Comparison of ENCODE assay signal across 9 cellular contexts in genomic region chr9:114364123-114364522, GRCh38. TPM values are rescaled to one million over a fixed set of nuclear protein-coding genes. Genes with fewer than 3 reads are reported as not detected.
DNase-seq lines count a peak whose midpoint lies in the region; ATAC-seq, FAIRE-seq and TF ChIP-seq lines count a peak whose summit lies in the region.
"Had no signal": no experiment of that assay in that cellular context is flagged by ENCODE, and none has a peak within 500 bp of the region (broad histone marks: within the 10 kb centered on the region; RNA-seq: fewer than 3 reads in every experiment).

No MANE protein-coding gene starts in this region.

- H3K4me3 Mint-ChIP-seq in endothelial cell (ENCODE audit: unreplicated experiment): no peak overlapping the region

- H3K9me3 ChIP-seq in HepG2 (ENCODE audit: low read length): no peaks in the 10 kb centered on the region

- intact Hi-C loops in HepG2 (cut with micrococcal nuclease; ENCODE audit: unreplicated experiment): no loop called here

- H3K4me2 ChIP-seq in KMS-11 (peak overlapping the region; percentile 36; the same call in 1 of the 2 replicates), HepG2 (ENCODE audit: low read depth, low read length) (no peak overlapping the region)

- 14% methylated on average over 1 of the region's 1 CpG for whole genome bisulfite sequencing in HepG2 (ENCODE audit: low lambda C conversion rate)

- H3K4me1 Mint-ChIP-seq in endothelial cell (ENCODE audit: unreplicated experiment): peaks cover 9% of the 10 kb centered on the region

- TF ChIP-seq POLR2A in HepG2 (IDR thresholded peaks at IDR 0.05; ENCODE audit: insufficient read depth in 1 of 2, low read depth in 2 of 2, low read length in 2 of 2): no peak

- H3K9ac ChIP-seq in KMS-11 (no peak overlapping the region), HepG2 (ENCODE audit: insufficient read depth, low read depth, low read length) (no peak overlapping the region)

- no peak for TF ChIP-seq RAD21 in HepG2 (CRISPR knock-in tag; IDR thresholded peaks at IDR 0.05)

- POLR2A ChIA-PET in HepG2 (lab: Yijun Ruan, JAX): no interaction called here

- no peak overlapping the region for H3K4me3 ChIP-seq in AG10803 (ENCODE audit: low read length)
- no peak overlapping the region for H3K4me3 ChIP-seq in KMS-11 (IDR thresholded peaks at IDR 0.05; ENCODE audit: insufficient read depth, low read depth, low read length)
- H3K4me3 ChIP-seq in HepG2 (replicated peaks in 1 of 3; ENCODE audit: insufficient read depth in 1 of 3, low read depth in 2 of 3, low read length in 3 of 3): no peak overlapping the region

- H3K36me3 ChIP-seq in KMS-11 (ENCODE audit: insufficient read depth) (peaks cover 13% of the 10 kb centered on the region), HepG2 (replicated peaks in 1 of 2; ENCODE audit: control insufficient read depth in 1 of 2, insufficient read depth in 2 of 2, low read length in 2 of 2) (peaks cover 0 to 38% of the 10 kb centered on the region in 2 experiments; a peak in 3 of 5 replicates)

- H3K27me3 ChIP-seq in KMS-11 (ENCODE audit: insufficient read depth, low read depth): no peaks in the 10 kb centered on the region
- no peaks in the 10 kb centered on the region for H3K27me3 ChIP-seq in HepG2 (ENCODE audit: control insufficient read depth in 1 of 2, insufficient read depth in 2 of 2, low read length in 2 of 2)

- H3K36me3 Mint-ChIP-seq in activated naive CD4-positive, alpha-beta T cell treated with anti-CD3 and anti-CD28 coated beads, Interleukin-2, amount 50 U/mL, for 72 hours: peaks cover 54 to 60% of the 10 kb centered on the region in 2 donors
- peaks cover 43% of the 10 kb centered on the region for H3K36me3 Mint-ChIP-seq in endothelial cell (ENCODE audit: low read depth, unreplicated experiment)

- no peak for TF ChIP-seq CTCF in AG10803 (conservative IDR thresholded peaks at IDR 0.05; ENCODE audit: low read length)
- no peak for TF ChIP-seq CTCF in KMS-11 (conservative IDR thresholded peaks at IDR 0.05; ENCODE audit: low read depth, low read length)
- no peak for TF ChIP-seq CTCF in HepG2 (CRISPR knock-in tag; IDR thresholded peaks at IDR 0.05)
- no peak for TF ChIP-seq CTCF in endothelial cell (IDR thresholded peaks at IDR 0.05; ENCODE audit: unreplicated experiment)

- ATAC-seq in activated naive CD4-positive, alpha-beta T cell treated with anti-CD3 and anti-CD28 coated beads, Interleukin-2, amount 50 U/mL, for 72 hours: peak; percentile 19 to 44
- peak; percentile 58 for ATAC-seq in HepG2

- H3K79me2 ChIP-seq in KMS-11 (ENCODE audit: insufficient read depth, low read depth): no peaks in the 10 kb centered on the region
- H3K79me2 ChIP-seq in HepG2 (ENCODE audit: insufficient read depth, low read length): no peaks in the 10 kb centered on the region

- in situ Hi-C loops in HepG2 (cut with HindIII; ENCODE audit: extremely low pct_ligation_motif_present, low pct_unique_long_range_greater_than_20kb): no loop called here

- H3K27me3 Mint-ChIP-seq in endothelial cell (ENCODE audit: unreplicated experiment): peaks cover 7% of the 10 kb centered on the region

- no TSS peak for BruUV-seq in HepG2 (replicated peaks; lab: Mats Ljungman, UMichigan)

- DNase-seq in AG10803 (ENCODE audit: low read depth) (peak; percentile 92), HepG2 (ENCODE audit: low spot score) (peak; percentile 57), endothelial cell (ENCODE audit: low spot score) (no peak), NCI-H82 (lab: John Stamatoyannopoulos, UW) (no peak), GM19239 (ENCODE audit: insufficient read length, low spot score) (no peak), NCI-H2171 (lab: John Stamatoyannopoulos, UW) (no peak)
- no peak for DNase-seq in activated naive CD4-positive, alpha-beta T cell treated with anti-CD3 and anti-CD28 coated beads, Interleukin-2, amount 50 U/mL, for 72 hours (ENCODE audit: low spot score in 2 of 2)
- DNase-seq: head of caudate nucleus had no signal

- FAIRE-seq in HepG2 (lab: Jason Lieb, UNC) (peak; percentile 72), GM19239 (lab: Jason Lieb, UNC) (no peak)

- no peaks in the 10 kb centered on the region for H3K9me3 Mint-ChIP-seq in activated naive CD4-positive, alpha-beta T cell treated with anti-CD3 and anti-CD28 coated beads, Interleukin-2, amount 50 U/mL, for 72 hours
- no peaks in the 10 kb centered on the region for H3K9me3 Mint-ChIP-seq in endothelial cell (ENCODE audit: unreplicated experiment)

- CTCF ChIA-PET in HepG2 (lab: Yijun Ruan, JAX; ENCODE audit: low intra/inter-chr PET ratio, low total read pairs): no interaction called here

- no peaks in the 10 kb centered on the region for H4K20me1 ChIP-seq in KMS-11 (ENCODE audit: insufficient read depth)
- H4K20me1 ChIP-seq in HepG2 (ENCODE audit: insufficient read depth, low read length): no peaks in the 10 kb centered on the region

- peak overlapping the region; percentile 92 to 96 for H3K27ac Mint-ChIP-seq in activated naive CD4-positive, alpha-beta T cell treated with anti-CD3 and anti-CD28 coated beads, Interleukin-2, amount 50 U/mL, for 72 hours
- no peak overlapping the region for H3K27ac Mint-ChIP-seq in endothelial cell (ENCODE audit: unreplicated experiment)

- TF ChIP-seq EP300 in HepG2 (IDR thresholded peaks at IDR 0.05; ENCODE audit: low read depth in 2 of 2, low read length in 2 of 2) (peak in 1 of 2 experiments; percentile 77; a peak in 1 of 4 replicates), HepG2 (CRISPR knock-in tag; IDR thresholded peaks at IDR 0.05; ENCODE audit: borderline replicate concordance) (no peak)

- H2AFZ ChIP-seq in KMS-11 (ENCODE audit: low read depth) (no peak overlapping the region), HepG2 (ENCODE audit: low read length) (no peak overlapping the region)

- H3K27ac ChIP-seq in KMS-11: no peak overlapping the region; the same call in 1 of the 2 replicates
- H3K27ac ChIP-seq in HepG2 (ENCODE audit: extremely low read length, insufficient read depth, low read length): no peak overlapping the region

- peaks cover 63% of the 10 kb centered on the region for H3K4me1 ChIP-seq in KMS-11 (ENCODE audit: low read depth, poor library complexity, severe bottlenecking)
- peaks cover 14% of the 10 kb centered on the region for H3K4me1 ChIP-seq in HepG2 (ENCODE audit: insufficient read depth, low read length)

RNA-seq across cellular contexts. Expression of gene AKNA, which starts 23.7 kb away (rescaled TPM):
- total RNA-seq in activated naive CD4-positive, alpha-beta T cell treated with anti-CD3 and anti-CD28 coated beads, Interleukin-2, amount 50 U/mL, for 72 hours: 100 to 1,000 TPM; 165 to 174 TPM
- total RNA-seq in HepG2 (2016; rRNA removed; fragmentation: Illumina TruSeq; extraction: Trizol) (2.5 and 3.1 TPM in 2 replicates), endothelial cell (ENCODE audit: unreplicated experiment) (79.1 TPM)
- 0.44 and 0.81 TPM in 2 replicates for total RNA-seq in HepG2 (2016; cell fraction: cytosol; rRNA removed; fragmentation: Illumina TruSeq; extraction: Trizol; ENCODE audit: low read depth)
- total RNA-seq in HepG2 (2016; cell fraction: insoluble cytoplasmic fraction; rRNA removed; fragmentation: Illumina TruSeq; extraction: Trizol): 2.1 and 3.1 TPM in 2 replicates
- 1.4 and 1.9 TPM in 2 replicates for total RNA-seq in HepG2 (2016; cell fraction: membrane; rRNA removed; fragmentation: Illumina TruSeq; extraction: Trizol)
- 2.4 and 2.8 TPM in 2 replicates for total RNA-seq in HepG2 (2016; cell fraction: nucleus; rRNA removed; fragmentation: Illumina TruSeq; extraction: Trizol)
- polyA plus RNA-seq in HepG2 (2011; rRNA removed): 3.0 and 4.8 TPM in 2 replicates
- polyA plus RNA-seq in HepG2 (2011; cell fraction: cytosol; rRNA removed): 2.1 and 2.5 TPM in 2 replicates
- polyA plus RNA-seq in HepG2 (2011; cell fraction: nucleus; rRNA removed): 15.0 and 15.5 TPM in 2 replicates
- 4.7 and 7.6 TPM in 2 replicates for polyA plus RNA-seq in HepG2 (2012)
- 0.41 and 0.43 TPM in 2 replicates for polyA plus RNA-seq in HepG2 (2016; cell fraction: cytosol; fragmentation: Illumina TruSeq; extraction: Trizol; ENCODE audit: low read depth)
- 2.0 and 3.7 TPM in 2 replicates for polyA plus RNA-seq in HepG2 (2016; cell fraction: insoluble cytoplasmic fraction; fragmentation: Illumina TruSeq; extraction: Trizol; ENCODE audit: low read depth)
- polyA plus RNA-seq in HepG2 (2016; cell fraction: membrane; fragmentation: Illumina TruSeq; extraction: Trizol; ENCODE audit: low read depth): 1.1 and 1.4 TPM in 2 replicates
- 6.0 and 6.2 TPM in 2 replicates for polyA plus RNA-seq in HepG2 (2016; cell fraction: nucleus; fragmentation: Illumina TruSeq; extraction: Trizol; ENCODE audit: insufficient read depth, low read depth)
- polyA minus RNA-seq in HepG2 (2011; rRNA and poly(A)+ RNA removed; ENCODE audit: low replicate concordance): 7.8 and 7.9 TPM in 2 replicates
- 3.5 and 3.7 TPM in 2 replicates for polyA minus RNA-seq in HepG2 (2011; cell fraction: cytosol; rRNA and poly(A)+ RNA removed)
- 12.0 and 15.4 TPM in 2 replicates for polyA minus RNA-seq in HepG2 (2011; cell fraction: nucleus; rRNA and poly(A)+ RNA removed)

RNA-seq across cellular contexts. Expression of gene ORM2, which starts 34.5 kb away (rescaled TPM):
- total RNA-seq in activated naive CD4-positive, alpha-beta T cell treated with anti-CD3 and anti-CD28 coated beads, Interleukin-2, amount 50 U/mL, for 72 hours: not detected
- 283 and 565 TPM in 2 replicates for total RNA-seq in HepG2 (2016; rRNA removed; fragmentation: Illumina TruSeq; extraction: Trizol)
- 120 and 126 TPM in 2 replicates for total RNA-seq in HepG2 (2016; cell fraction: cytosol; rRNA removed; fragmentation: Illumina TruSeq; extraction: Trizol; ENCODE audit: low read depth)
- 282 and 590 TPM in 2 replicates for total RNA-seq in HepG2 (2016; cell fraction: insoluble cytoplasmic fraction; rRNA removed; fragmentation: Illumina TruSeq; extraction: Trizol)
- total RNA-seq in HepG2 (2016; cell fraction: membrane; rRNA removed; fragmentation: Illumina TruSeq; extraction: Trizol): 75.1 and 75.6 TPM in 2 replicates
- total RNA-seq in HepG2 (2016; cell fraction: nucleus; rRNA removed; fragmentation: Illumina TruSeq; extraction: Trizol): 420 and 454 TPM in 2 replicates
- polyA plus RNA-seq in HepG2 (2011; rRNA removed): 824 and 855 TPM in 2 replicates
- polyA plus RNA-seq in HepG2 (2011; cell fraction: cytosol; rRNA removed): 632 and 711 TPM in 2 replicates
- 207 and 253 TPM in 2 replicates for polyA plus RNA-seq in HepG2 (2011; cell fraction: nucleus; rRNA removed)
- polyA plus RNA-seq in HepG2 (2012): 237 and 362 TPM in 2 replicates
- 125 and 138 TPM in 2 replicates for polyA plus RNA-seq in HepG2 (2016; cell fraction: cytosol; fragmentation: Illumina TruSeq; extraction: Trizol; ENCODE audit: low read depth)
- polyA plus RNA-seq in HepG2 (2016; cell fraction: insoluble cytoplasmic fraction; fragmentation: Illumina TruSeq; extraction: Trizol; ENCODE audit: low read depth): 293 and 314 TPM in 2 replicates
- 75.7 and 76.3 TPM in 2 replicates for polyA plus RNA-seq in HepG2 (2016; cell fraction: membrane; fragmentation: Illumina TruSeq; extraction: Trizol; ENCODE audit: low read depth)
- 731 and 821 TPM in 2 replicates for polyA plus RNA-seq in HepG2 (2016; cell fraction: nucleus; fragmentation: Illumina TruSeq; extraction: Trizol; ENCODE audit: insufficient read depth, low read depth)
- polyA minus RNA-seq in HepG2 (2011; rRNA and poly(A)+ RNA removed; ENCODE audit: low replicate concordance): 257 TPM in 1 of 2 replicates, not detected in the other
- polyA minus RNA-seq in HepG2 (2011; cell fraction: cytosol; rRNA and poly(A)+ RNA removed): 147 and 150 TPM in 2 replicates
- polyA minus RNA-seq in HepG2 (2011; cell fraction: nucleus; rRNA and poly(A)+ RNA removed): 41.2 and 60.7 TPM in 2 replicates
- not detected for total RNA-seq in endothelial cell (ENCODE audit: unreplicated experiment)

RNA-seq across cellular contexts. Expression of gene ORM1, which starts 41.2 kb away (rescaled TPM):
- not detected for total RNA-seq in activated naive CD4-positive, alpha-beta T cell treated with anti-CD3 and anti-CD28 coated beads, Interleukin-2, amount 50 U/mL, for 72 hours
- total RNA-seq in HepG2 (2016; rRNA removed; fragmentation: Illumina TruSeq; extraction: Trizol) (327 and 699 TPM in 2 replicates), endothelial cell (ENCODE audit: unreplicated experiment) (not detected)
- total RNA-seq in HepG2 (2016; cell fraction: cytosol; rRNA removed; fragmentation: Illumina TruSeq; extraction: Trizol; ENCODE audit: low read depth): 148 and 154 TPM in 2 replicates
- 343 and 706 TPM in 2 replicates for total RNA-seq in HepG2 (2016; cell fraction: insoluble cytoplasmic fraction; rRNA removed; fragmentation: Illumina TruSeq; extraction: Trizol)
- 103 and 109 TPM in 2 replicates for total RNA-seq in HepG2 (2016; cell fraction: membrane; rRNA removed; fragmentation: Illumina TruSeq; extraction: Trizol)
- total RNA-seq in HepG2 (2016; cell fraction: nucleus; rRNA removed; fragmentation: Illumina TruSeq; extraction: Trizol): 507 and 557 TPM in 2 replicates
- 1,180 and 1,355 TPM in 2 replicates for polyA plus RNA-seq in HepG2 (2011; rRNA removed)
- polyA plus RNA-seq in HepG2 (2011; cell fraction: cytosol; rRNA removed): 1,385 and 1,736 TPM in 2 replicates
- polyA plus RNA-seq in HepG2 (2011; cell fraction: nucleus; rRNA removed): 375 and 530 TPM in 2 replicates
- 373 and 660 TPM in 2 replicates for polyA plus RNA-seq in HepG2 (2012)
- 188 and 210 TPM in 2 replicates for polyA plus RNA-seq in HepG2 (2016; cell fraction: cytosol; fragmentation: Illumina TruSeq; extraction: Trizol; ENCODE audit: low read depth)
- 388 and 407 TPM in 2 replicates for polyA plus RNA-seq in HepG2 (2016; cell fraction: insoluble cytoplasmic fraction; fragmentation: Illumina TruSeq; extraction: Trizol; ENCODE audit: low read depth)
- 103 and 105 TPM in 2 replicates for polyA plus RNA-seq in HepG2 (2016; cell fraction: membrane; fragmentation: Illumina TruSeq; extraction: Trizol; ENCODE audit: low read depth)
- polyA plus RNA-seq in HepG2 (2016; cell fraction: nucleus; fragmentation: Illumina TruSeq; extraction: Trizol; ENCODE audit: insufficient read depth, low read depth): 956 and 1,026 TPM in 2 replicates
- polyA minus RNA-seq in HepG2 (2011; rRNA and poly(A)+ RNA removed; ENCODE audit: low replicate concordance): 0.30 and 495 TPM in 2 replicates
- 195 and 257 TPM in 2 replicates for polyA minus RNA-seq in HepG2 (2011; cell fraction: cytosol; rRNA and poly(A)+ RNA removed)
- polyA minus RNA-seq in HepG2 (2011; cell fraction: nucleus; rRNA and poly(A)+ RNA removed): 78.8 and 152 TPM in 2 replicates

Comparison
In these comparisons a context has a peak if more than half of its experiments do, and no peak if none do; other contexts are left out.
1. DNase-seq: peak in AG10803 (single experiment) and HepG2 (single experiment); none in activated naive CD4-positive, alpha-beta T cell treated with anti-CD3 and anti-CD28 coated beads, Interleukin-2, amount 50 U/mL, for 72 hours (0 of 2), endothelial cell (single experiment), NCI-H82 (single experiment), GM19239 (single experiment) and NCI-H2171 (single experiment).
2. RNA of gene AKNA, which starts 23.7 kb away (total RNA-seq): 165 to 174 TPM in activated naive CD4-positive, alpha-beta T cell treated with anti-CD3 and anti-CD28 coated beads, Interleukin-2, amount 50 U/mL, for 72 hours and 79.1 TPM in endothelial cell (single experiment); 0.44 to 3.1 TPM in HepG2; every median in the first group is over 10 times any median in the second.
3. RNA of gene ORM2, which starts 34.5 kb away (total RNA-seq): 75.1 to 590 TPM in HepG2; not detected in activated naive CD4-positive, alpha-beta T cell treated with anti-CD3 and anti-CD28 coated beads, Interleukin-2, amount 50 U/mL, for 72 hours and not detected in endothelial cell (single experiment); every median in the first group is over 10 times any median in the second.
4. RNA of gene ORM1, which starts 41.2 kb away (total RNA-seq): 103 to 706 TPM in HepG2; not detected in activated naive CD4-positive, alpha-beta T cell treated with anti-CD3 and anti-CD28 coated beads, Interleukin-2, amount 50 U/mL, for 72 hours and not detected in endothelial cell (single experiment); every median in the first group is over 100 times any median in the second.